Comparison of ENCODE assay signal across 11 cellular contexts in genomic region chr19:50415661-50416033, GRCh38. TPM values are rescaled to one million over a fixed set of nuclear protein-coding genes. Genes with fewer than 3 reads are reported as not detected.
DNase-seq lines count a peak whose midpoint lies in the region; ATAC-seq and TF ChIP-seq lines count a peak whose summit lies in the region.
"Had no signal": no experiment of that assay in that cellular context is flagged by ENCODE, and none has a peak within 500 bp of the region (broad histone marks: within the 10 kb centered on the region; RNA-seq: fewer than 3 reads in every experiment).

No MANE protein-coding gene starts in this region.

- intact Hi-C loops in naive thymus-derived CD4-positive, alpha-beta T cell (cut with micrococcal nuclease): loop anchor here in 1 of 2 donors (2.0 kb wide), 1 partner anchor 31 kb away; the partner anchor contains the start of gene POLD1
- intact Hi-C loops in PC-9 (cut with micrococcal nuclease; ENCODE audit: unreplicated experiment): no loop called here

- H3K4me3 ChIP-seq in OCI-LY3 (ENCODE audit: low read length) (peak overlapping the region; percentile 69), PC-9 (no peak overlapping the region)
- no peak overlapping the region for H3K4me3 ChIP-seq in naive thymus-derived CD4-positive, alpha-beta T cell (ENCODE audit: low read length)

- H3K27me3 ChIP-seq in OCI-LY3 (ENCODE audit: low read depth, low read length): no peaks in the 10 kb centered on the region
- H3K27me3 ChIP-seq in naive thymus-derived CD4-positive, alpha-beta T cell (ENCODE audit: control insufficient read depth in 2 of 2, insufficient read depth in 2 of 2, low read length in 2 of 2): no peaks in the 10 kb centered on the region
- H3K27me3 ChIP-seq in PC-9 (ENCODE audit: insufficient read depth, low read depth): no peaks in the 10 kb centered on the region

- H3K27ac ChIP-seq in OCI-LY3 (ENCODE audit: low read length) (peak overlapping the region; percentile 91), PC-9 (no peak overlapping the region)
- no peak overlapping the region for H3K27ac ChIP-seq in naive thymus-derived CD4-positive, alpha-beta T cell (ENCODE audit: low read depth, low read length)

- ATAC-seq in GM19023 (IDR thresholded peaks at IDR 0.05; ENCODE audit: unreplicated experiment) (peak; percentile 58), HG02852 (IDR thresholded peaks at IDR 0.05; ENCODE audit: unreplicated experiment) (peak; percentile 50)
- peak; percentile 71 for ATAC-seq in naive thymus-derived CD4-positive, alpha-beta T cell

- POLR2A ChIA-PET in naive thymus-derived CD4-positive, alpha-beta T cell (lab: Charles Lee): no interaction called here
- POLR2A ChIA-PET in PC-9 (lab: Charles Lee; ENCODE audit: unreplicated experiment): no interaction called here

- H4K20me1 ChIP-seq in OCI-LY3 (ENCODE audit: insufficient read depth, low read length) (peaks cover 8% of the 10 kb centered on the region; the same call in 1 of the 2 replicates), PC-9 (ENCODE audit: insufficient read depth) (no peaks in the 10 kb centered on the region)

- H3F3A ChIP-seq in PC-9 (ENCODE audit: insufficient read depth, low read depth): peaks cover 21% of the 10 kb centered on the region; the same call in 1 of the 2 replicates

- H3K27me3 Mint-ChIP-seq in naive thymus-derived CD4-positive, alpha-beta T cell: peaks cover 8 to 23% (median 15%) of the 10 kb centered on the region in 5 donors

- CTCF ChIA-PET in naive thymus-derived CD4-positive, alpha-beta T cell (lab: Charles Lee): interaction anchor here (0.8 to 1.4 kb wide), 4 partner anchors 13 to 94 kb away, joined by 3 to 5 read pairs (median 4); no protein-coding TSS in a partner anchor
- CTCF ChIA-PET in PC-9 (lab: Charles Lee): interaction anchor here (0.5 to 0.7 kb wide), 2 partner anchors 32 to 888 kb away, joined by 5 to 13 read pairs; partner anchors contain the start of genes POLD1 and RCN3

- H3K36me3 Mint-ChIP-seq in naive thymus-derived CD4-positive, alpha-beta T cell: peaks cover 0 to 13% (median 7%) of the 10 kb centered on the region in 5 donors

- no peak overlapping the region for H3K27ac Mint-ChIP-seq in naive thymus-derived CD4-positive, alpha-beta T cell
- H3K27ac Mint-ChIP-seq: nephron had no signal

- H3K79me2 ChIP-seq in OCI-LY3 (ENCODE audit: low read length) (peaks cover 23% of the 10 kb centered on the region), PC-9 (ENCODE audit: low read depth) (no peaks in the 10 kb centered on the region)

- H2AFZ ChIP-seq in OCI-LY3 (ENCODE audit: low read depth, low read length) (no peak overlapping the region), PC-9 (no peak overlapping the region)

- H3K36me3 ChIP-seq in OCI-LY3 (replicated peaks; ENCODE audit: low read depth, low read length): peaks cover 54% of the 10 kb centered on the region
- H3K36me3 ChIP-seq in naive thymus-derived CD4-positive, alpha-beta T cell (ENCODE audit: control insufficient read depth in 2 of 3, insufficient read depth in 3 of 3, low read length in 3 of 3): peaks cover 0 to 2% (median 0%) of the 10 kb centered on the region in 3 experiments
- H3K36me3 ChIP-seq in PC-9 (ENCODE audit: low read depth): no peaks in the 10 kb centered on the region

- peaks cover 0 to 3% (median 0%) of the 10 kb centered on the region in 11 donors for H3K9me3 Mint-ChIP-seq in naive thymus-derived CD4-positive, alpha-beta T cell
- H3K9me3 Mint-ChIP-seq: nephron had no signal

- peak overlapping the region; percentile 85 for H3K4me2 ChIP-seq in OCI-LY3 (ENCODE audit: low read length)
- H3K4me2 ChIP-seq in PC-9: no peak overlapping the region

- TF ChIP-seq CTCF in OCI-LY3 (IDR thresholded peaks at IDR 0.05; ENCODE audit: low read depth, low read length): no peak
- TF ChIP-seq CTCF in PC-9 (conservative IDR thresholded peaks at IDR 0.05): no peak

- no peak overlapping the region for H3K4me3 Mint-ChIP-seq in naive thymus-derived CD4-positive, alpha-beta T cell
- H3K4me3 Mint-ChIP-seq: nephron had no signal

- H3K9me2 ChIP-seq in PC-9 (ENCODE audit: insufficient read depth): no peaks in the 10 kb centered on the region

- BruUV-seq in PC-9 (replicated peaks; lab: Mats Ljungman, UMichigan): no TSS peak

- peaks cover 11 to 17% (median 13%) of the 10 kb centered on the region in 7 donors for H3K4me1 Mint-ChIP-seq in naive thymus-derived CD4-positive, alpha-beta T cell

- DNase-seq in naive thymus-derived CD4-positive, alpha-beta T cell: no peak
- no peak for DNase-seq in NCI-H1436 treated with DMSO at 0.1 percent for 48 hours (lab: John Stamatoyannopoulos, UW)
- DNase-seq in SW480 (ENCODE audit: low spot score): no peak
- DNase-seq in COLO668 (lab: John Stamatoyannopoulos, UW; ENCODE audit: unreplicated experiment): no peak
- DNase-seq in PC-9: no peak
- DNase-seq: NCI-H2227 treated with DMSO at 0.1 percent for 48 hours had no signal

- H3K4me1 ChIP-seq in OCI-LY3 (ENCODE audit: low read length): peaks cover 51% of the 10 kb centered on the region
- no peaks in the 10 kb centered on the region for H3K4me1 ChIP-seq in naive thymus-derived CD4-positive, alpha-beta T cell (ENCODE audit: control insufficient read depth in 2 of 2, insufficient read depth in 2 of 2, low read length in 2 of 2)
- H3K4me1 ChIP-seq in PC-9 (replicated peaks; ENCODE audit: insufficient read depth): no peaks in the 10 kb centered on the region

- no peaks in the 10 kb centered on the region for H3K9me3 ChIP-seq in OCI-LY3 (ENCODE audit: insufficient read depth, low read length)
- no peaks in the 10 kb centered on the region for H3K9me3 ChIP-seq in naive thymus-derived CD4-positive, alpha-beta T cell (ENCODE audit: control insufficient read depth in 2 of 3, low read length in 3 of 3)
- no peaks in the 10 kb centered on the region for H3K9me3 ChIP-seq in PC-9 (ENCODE audit: insufficient read depth, low read depth)

- peak overlapping the region; percentile 81 for H3K9ac ChIP-seq in OCI-LY3 (ENCODE audit: low read length)

RNA-seq across cellular contexts. Expression of gene SPIB, which starts 3.1 kb away (rescaled TPM):
- 1 to 10 TPM in 3 of 5 experiments, under 1 TPM in 2; 0.73 to 7.5 (median 1.5) TPM for total RNA-seq in naive thymus-derived CD4-positive, alpha-beta T cell
- polyA plus RNA-seq in naive thymus-derived CD4-positive, alpha-beta T cell: under 1 TPM; 0.19 to 0.46 TPM
- total RNA-seq in PC-9 (2021): 0.83 TPM in 1 of 2 replicates, not detected in the other
- total RNA-seq: epithelial cell of proximal tubule had no signal

RNA-seq across cellular contexts. Expression of gene MYBPC2, which starts 17.0 kb away (rescaled TPM):
- total RNA-seq in naive thymus-derived CD4-positive, alpha-beta T cell: under 1 TPM in 2 of 5 experiments, not detected in 3; 0.39 to 0.92 TPM
- not detected for polyA plus RNA-seq in naive thymus-derived CD4-positive, alpha-beta T cell
- total RNA-seq in PC-9 (2021): not detected in 2 replicates
- total RNA-seq: epithelial cell of proximal tubule had no signal

RNA-seq across cellular contexts. Expression of gene POLD1, which starts 31.5 kb away (rescaled TPM):
- 100 to 1,000 TPM in 1 of 5 experiments, 10 to 100 TPM in 4; 26.0 to 110 (median 40.8) TPM for total RNA-seq in naive thymus-derived CD4-positive, alpha-beta T cell
- polyA plus RNA-seq in naive thymus-derived CD4-positive, alpha-beta T cell: 10 to 100 TPM; 30.5 to 44.3 TPM
- 91.2 and 101 TPM in 2 replicates for total RNA-seq in PC-9 (2021)

RNA-seq across cellular contexts. Expression of gene NR1H2, which starts 39.4 kb away (rescaled TPM):
- 100 to 1,000 TPM in 4 of 5 experiments, 10 to 100 TPM in 1; 66.6 to 284 (median 114) TPM for total RNA-seq in naive thymus-derived CD4-positive, alpha-beta T cell
- polyA plus RNA-seq in naive thymus-derived CD4-positive, alpha-beta T cell: 100 to 1,000 TPM in 1 of 2 donors, 10 to 100 TPM in 1; 82.7 to 128 TPM
- total RNA-seq in PC-9 (2021): 77.5 and 81.7 TPM in 2 replicates

RNA-seq across cellular contexts. Expression of gene NAPSA, which starts 50.2 kb away (rescaled TPM):
- total RNA-seq in naive thymus-derived CD4-positive, alpha-beta T cell: 1 to 10 TPM in 4 of 5 experiments, under 1 TPM in 1; 0.72 to 8.2 (median 4.5) TPM
- polyA plus RNA-seq in naive thymus-derived CD4-positive, alpha-beta T cell: 1 to 10 TPM; 1.2 to 1.6 TPM
- total RNA-seq in PC-9 (2021): 1.7 and 1.8 TPM in 2 replicates
